ENCODE assay signal across 10 cellular contexts in the genomic region with DNA sequence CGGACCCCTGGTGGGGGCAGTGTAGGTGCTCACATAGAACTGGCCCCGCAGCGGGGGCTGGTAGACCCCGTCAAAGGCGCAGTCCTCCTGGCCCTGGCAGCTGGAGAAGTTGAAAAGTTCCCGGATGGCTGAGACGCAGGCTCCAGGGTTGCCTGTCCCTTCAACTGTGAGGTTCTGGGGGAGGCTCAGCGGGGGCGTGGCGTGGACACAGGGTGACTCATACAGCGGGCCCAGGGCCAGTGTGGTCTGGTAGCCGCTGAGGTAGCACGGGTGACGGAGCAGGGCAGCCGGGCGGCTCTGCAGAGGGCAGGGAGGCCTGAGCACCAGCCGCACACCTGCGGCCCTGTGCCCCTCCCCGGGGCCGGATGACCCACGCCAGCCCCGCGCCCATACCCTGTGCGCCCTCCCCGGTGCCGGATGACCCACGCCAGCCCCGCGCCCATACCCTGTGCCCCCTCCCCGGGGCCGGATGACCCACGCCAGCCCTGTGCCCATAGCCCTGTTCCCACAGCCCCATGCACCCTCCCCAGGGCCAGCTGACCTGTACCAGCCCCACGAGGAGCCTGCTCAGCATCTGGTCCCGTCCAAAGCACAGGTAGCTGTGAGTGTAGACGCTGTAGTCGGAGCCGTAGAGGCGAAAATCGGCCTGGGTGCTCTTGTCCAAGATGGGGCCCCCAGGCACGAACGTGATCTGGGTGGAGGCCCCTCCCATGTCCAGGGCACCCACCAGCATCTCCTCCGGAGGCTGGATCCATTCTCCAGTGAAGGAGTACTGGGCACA. TPM values are rescaled to one million over a fixed set of nuclear protein-coding genes. Genes with fewer than 3 reads are reported as not detected.
A peak's percentile ranks its signal among the peaks of the same experiment; 100 is the strongest.
DNase-seq lines count a peak whose midpoint lies in the region; ATAC-seq, FAIRE-seq and TF ChIP-seq lines count a peak whose summit lies in the region.
"Had no signal": no experiment of that assay in that cellular context is flagged by ENCODE, and none has a peak within 500 bp of the region (broad histone marks: within the 10 kb centered on the region; RNA-seq: fewer than 3 reads in every experiment).

No MANE protein-coding gene starts in this region.

- H2AK5ac ChIP-seq in H1 (ENCODE audit: low read depth, low read length), result no peak overlapping the region

- no peak overlapping the region for H3K14ac ChIP-seq in H1 (ENCODE audit: insufficient read length)

- no peak for TF ChIP-seq POLR2A in H1 (IDR thresholded peaks at IDR 0.05; ENCODE audit: control extremely low read depth in 1 of 2, low read depth in 2 of 2, low read length in 2 of 2)

- no peak overlapping the region for H2BK12ac ChIP-seq in H1 (ENCODE audit: low read depth, low read length)

- H2BK15ac ChIP-seq in H1 (ENCODE audit: low read length), result no peak overlapping the region

- intact Hi-C loops in activated T-helper 2 cell treated with anti-CD3 and anti-CD28 coated beads, Interferon-gamma antibody, Interleukin-2, Interleukin-4, amounts not matched to agents 10 μg/mL and 5 μg/mL and 100 μg/mL, durations not matched to agents 14 hours and 24 hours and 36 hours (cut with micrococcal nuclease), result no loop called here

- H3K27ac Mint-ChIP-seq in activated T-helper 2 cell treated with anti-CD3 and anti-CD28 coated beads, Interferon-gamma antibody, Interleukin-2, Interleukin-4, amounts not matched to agents 10 μg/mL and 5 μg/mL and 100 μg/mL, durations not matched to agents 14 hours and 24 hours and 36 hours, result no peak overlapping the region

- H3K36me3 Mint-ChIP-seq in activated T-helper 2 cell treated with anti-CD3 and anti-CD28 coated beads, Interferon-gamma antibody, Interleukin-2, Interleukin-4, amounts not matched to agents 10 μg/mL and 5 μg/mL and 100 μg/mL, durations not matched to agents 14 hours and 24 hours and 36 hours (ENCODE audit: low read depth), result no peaks in the 10 kb centered on the region

- H3K9me3 ChIP-seq in BE2C, result no peaks in the 10 kb centered on the region
- H3K9me3 ChIP-seq in H1 (ENCODE audit: insufficient read depth in 2 of 2, low read depth in 1 of 2, low read length in 1 of 2), result no peaks in the 10 kb centered on the region

- POLR2A ChIA-PET in H1 (lab: Charles Lee; ENCODE audit: partially characterized antibody), result interaction anchor here (1.2 to 1.8 kb wide), 3 partner anchors 10 to 13 kb away, joined by 3 to 8 read pairs (median 5); partner anchors contain the start of genes EXD3 and NOXA1

- 91% methylated on average over 39 of the region's 42 CpGs; no CpG with 5 or more reads in 1 of the 2 experiments for WGBS in H1 (ENCODE audit: extremely low coverage in 1 of 2, insufficient coverage in 1 of 2, insufficient read length in 1 of 2, insufficient replicate concordance in 2 of 2, low coverage in 1 of 2, low lambda C conversion rate in 2 of 2, missing lambda C conversion rate in 1 of 2), 2 experiments

- no peaks in the 10 kb centered on the region for H3K79me1 ChIP-seq in H1 (ENCODE audit: low read depth, low read length)

- TF ChIP-seq CTCF in BE2C (IDR thresholded peaks at IDR 0.05; ENCODE audit: low read depth, low read length) (no peak), H1 (IDR thresholded peaks at IDR 0.05; ENCODE audit: control extremely low read depth in 1 of 3, insufficient read depth in 1 of 3, low read depth in 1 of 3, low read length in 3 of 3) (no peak)

- no peaks in the 10 kb centered on the region for H3K27me3 ChIP-seq in BE2C
- H3K27me3 ChIP-seq in H1 (replicated peaks in 1 of 4; ENCODE audit: control insufficient read depth in 3 of 4, extremely low read depth in 1 of 4, insufficient read depth in 3 of 4, low read length in 3 of 4), result no peaks in the 10 kb centered on the region

- H2BK120ac ChIP-seq in H1 (replicated peaks; ENCODE audit: low read depth, low read length), result no peak overlapping the region

- no peak overlapping the region for H3K27ac ChIP-seq in H1 (ENCODE audit: low read depth, low read length)

- DNase-seq in BE2C (peak; percentile 89), NCI-H69 (lab: John Stamatoyannopoulos, UW) (peak; percentile 52), H1 (ENCODE audit: low read depth in 1 of 2, low spot score in 2 of 2) (no peak), non-pigmented ciliary epithelial cell (ENCODE audit: low read depth) (peak; percentile 43), hippocampal formation (lab: John Stamatoyannopoulos, UW) (no peak)
- DNase-seq in activated T-helper 2 cell treated with anti-CD3 and anti-CD28 coated beads, Interferon-gamma antibody, Interleukin-2, Interleukin-4, amounts not matched to agents 10 μg/mL and 5 μg/mL and 100 μg/mL, durations not matched to agents 14 hours and 24 hours and 36 hours (ENCODE audit: low spot score), result no peak
- DNase-seq: activated T-cell treated with anti-CD3 and anti-CD28 coated beads, Interleukin-2, amount 50 U/mL, for 4 hours had no signal

- no peak overlapping the region for H4K91ac ChIP-seq in H1 (replicated peaks; ENCODE audit: insufficient read length, low read length)

- H4K20me1 ChIP-seq in H1 (replicated peaks in 1 of 2; ENCODE audit: control insufficient read depth in 1 of 2, insufficient read depth in 2 of 2, low read length in 2 of 2), result no peaks in the 10 kb centered on the region

- H3K4me1 Mint-ChIP-seq in activated T-helper 2 cell treated with anti-CD3 and anti-CD28 coated beads, Interferon-gamma antibody, Interleukin-2, Interleukin-4, amounts not matched to agents 10 μg/mL and 5 μg/mL and 100 μg/mL, durations not matched to agents 14 hours and 24 hours and 36 hours (ENCODE audit: low read depth), result no peaks in the 10 kb centered on the region

- FAIRE-seq in H1 (lab: Jason Lieb, UNC), result no peak

- no peak overlapping the region for H3K9ac ChIP-seq in H1 (replicated peaks in 1 of 4; ENCODE audit: extremely low read depth in 1 of 4, low read depth in 3 of 4, low read length in 3 of 4)

- ATAC-seq in HG03280 (IDR thresholded peaks at IDR 0.05; ENCODE audit: unreplicated experiment) (no peak), HG02763 (IDR thresholded peaks at IDR 0.05; ENCODE audit: unreplicated experiment) (no peak)
- ATAC-seq: activated T-cell treated with anti-CD3 and anti-CD28 coated beads, Interleukin-2, amount 50 U/mL, for 4 hours had no signal

- H3K4me2 ChIP-seq in H1 (ENCODE audit: insufficient read depth in 1 of 2, low read depth in 2 of 2, low read length in 2 of 2), result no peak overlapping the region

- no peak overlapping the region for H3K4me3 Mint-ChIP-seq in activated T-helper 2 cell treated with anti-CD3 and anti-CD28 coated beads, Interferon-gamma antibody, Interleukin-2, Interleukin-4, amounts not matched to agents 10 μg/mL and 5 μg/mL and 100 μg/mL, durations not matched to agents 14 hours and 24 hours and 36 hours (ENCODE audit: low read depth)
- H3K4me3 Mint-ChIP-seq: activated T-cell treated with anti-CD3 and anti-CD28 coated beads, Interleukin-2, amount 50 U/mL, for 4 hours had no signal

- no peak for TF ChIP-seq RAD21 in H1 (IDR thresholded peaks at IDR 0.05 in 1 of 2, conservative IDR thresholded peaks at IDR 0.05 in 1 of 2; ENCODE audit: low read depth in 2 of 2, low read length in 2 of 2)

- no peak overlapping the region for H2BK20ac ChIP-seq in H1 (ENCODE audit: low read length)

- H3K9me3 Mint-ChIP-seq in activated T-helper 2 cell treated with anti-CD3 and anti-CD28 coated beads, Interferon-gamma antibody, Interleukin-2, Interleukin-4, amounts not matched to agents 10 μg/mL and 5 μg/mL and 100 μg/mL, durations not matched to agents 14 hours and 24 hours and 36 hours, result no peaks in the 10 kb centered on the region
- H3K9me3 Mint-ChIP-seq: activated T-cell treated with anti-CD3 and anti-CD28 coated beads, Interleukin-2, amount 50 U/mL, for 4 hours had no signal

- TF ChIP-seq EP300 in H1 (IDR thresholded peaks at IDR 0.05; ENCODE audit: borderline replicate concordance in 1 of 2, low read depth in 2 of 2, low read length in 2 of 2), result no peak

- H3K56ac ChIP-seq in H1 (replicated peaks; ENCODE audit: insufficient read length, low read depth, low read length), result no peak overlapping the region

- H3K36me3 ChIP-seq in BE2C (no peaks in the 10 kb centered on the region), H1 (ENCODE audit: control insufficient read depth in 2 of 4, insufficient read depth in 4 of 4, low read length in 3 of 4) (no peaks in the 10 kb centered on the region)

- no peaks in the 10 kb centered on the region for H3K79me2 ChIP-seq in H1 (ENCODE audit: control insufficient read depth in 1 of 2, insufficient read depth in 2 of 2, low read length in 2 of 2)

- H3K18ac ChIP-seq in H1 (ENCODE audit: extremely low read depth, low read length), result no peak overlapping the region

- H3K4ac ChIP-seq in H1 (replicated peaks; ENCODE audit: insufficient read length, low read depth, low read length), result no peak overlapping the region

- H3K4me1 ChIP-seq in BE2C (peaks cover 9% of the 10 kb centered on the region), H1 (replicated peaks in 1 of 4; ENCODE audit: control insufficient read depth in 3 of 4, insufficient read depth in 4 of 4, low read length in 3 of 4) (no peaks in the 10 kb centered on the region)

- no peak overlapping the region for H4K5ac ChIP-seq in H1 (ENCODE audit: insufficient read length, low read depth, low read length)

- H3K23me2 ChIP-seq in H1 (ENCODE audit: low read depth, low read length), result no peaks in the 10 kb centered on the region

- H3K4me3 ChIP-seq in BE2C (ENCODE audit: low read depth, low read length), result no peak overlapping the region
- H3K4me3 ChIP-seq in H1 (ENCODE audit: extremely low read depth in 1 of 4, insufficient read depth in 2 of 4, low read depth in 3 of 4, low read length in 4 of 4), result no peak overlapping the region

- CTCF ChIA-PET in H1 (lab: Charles Lee; ENCODE audit: partially characterized antibody), result interaction anchor here (1.0 to 2.0 kb wide), 6 partner anchors 9 to 149 kb away, joined by 3 to 8 read pairs (median 4); partner anchors contain the start of genes EXD3, NOXA1 and NRARP

- no peak overlapping the region for H3K23ac ChIP-seq in H1 (ENCODE audit: insufficient read length)

- H3K27me3 Mint-ChIP-seq in activated T-helper 2 cell treated with anti-CD3 and anti-CD28 coated beads, Interferon-gamma antibody, Interleukin-2, Interleukin-4, amounts not matched to agents 10 μg/mL and 5 μg/mL and 100 μg/mL, durations not matched to agents 14 hours and 24 hours and 36 hours (ENCODE audit: low read depth), result no peaks in the 10 kb centered on the region

- no peak overlapping the region for H2BK5ac ChIP-seq in H1 (ENCODE audit: low read depth, low read length)

- peak overlapping the region; percentile 5; the same call in 1 of the 2 replicates for H4K8ac ChIP-seq in H1 (ENCODE audit: extremely low read depth, insufficient read depth, low read length)

- H2AFZ ChIP-seq in H1 (ENCODE audit: low read length), result no peak overlapping the region

RNA-seq across cellular contexts. Expression of gene ENTPD8, which starts 5.0 kb away (rescaled TPM):
- polyA plus RNA-seq in BE2C (2012; ENCODE audit: insufficient read depth, insufficient read length, low read depth), result 0.20 TPM
- total RNA-seq in H1 (2021; fragmentation: NEBNext Ultra II Directional; extraction: Animal tissue kit (Norgen Biotek cat#: 25700)), result 0.33 and 0.48 TPM in 2 replicates
- 0.51 and 1.1 TPM in 2 replicates for polyA plus RNA-seq in H1 (2011; rRNA removed)
- 0.69 TPM for polyA plus RNA-seq in H1 (2011; cell fraction: cytosol; rRNA removed)
- 6.1 TPM for polyA plus RNA-seq in H1 (2011; cell fraction: nucleus; rRNA removed)
- polyA plus RNA-seq in H1 (2012, experiment 1 of 2), result 0.39 to 1.0 TPM (median 0.86 TPM) in 4 replicates
- polyA plus RNA-seq in H1 (2012, experiment 2 of 2), result 0.30 TPM
- polyA plus RNA-seq in H1 (2013, experiment 1 of 2), result 0.45 TPM
- polyA plus RNA-seq in H1 (2013, experiment 2 of 2), result 0.40 TPM
- 0.12 TPM in 1 of 2 replicates, not detected in the other for polyA minus RNA-seq in H1 (2011; rRNA and poly(A)+ RNA removed)
- not detected for polyA minus RNA-seq in H1 (2011; cell fraction: cytosol; rRNA and poly(A)+ RNA removed)
- polyA minus RNA-seq in H1 (2011; cell fraction: nucleus; rRNA and poly(A)+ RNA removed), result 0.40 TPM
- total RNA-seq in activated T-helper 2 cell treated with anti-CD3 and anti-CD28 coated beads, Interferon-gamma antibody, Interleukin-2, Interleukin-4, amounts not matched to agents 10 μg/mL and 5 μg/mL and 100 μg/mL, durations not matched to agents 14 hours and 24 hours and 36 hours, result not detected in 2 replicates
- total RNA-seq: activated T-cell treated with anti-CD3 and anti-CD28 coated beads, Interleukin-2, amount 50 U/mL, for 4 hours; lower leg skin had no signal

RNA-seq across cellular contexts. Expression of gene NOXA1, which starts 13.0 kb away (rescaled TPM):
- not detected for polyA plus RNA-seq in BE2C (2012; ENCODE audit: insufficient read depth, insufficient read length, low read depth)
- 0.34 and 0.55 TPM in 2 replicates for total RNA-seq in H1 (2021; fragmentation: NEBNext Ultra II Directional; extraction: Animal tissue kit (Norgen Biotek cat#: 25700))
- 0.91 and 1.5 TPM in 2 replicates for polyA plus RNA-seq in H1 (2011; rRNA removed)
- polyA plus RNA-seq in H1 (2011; cell fraction: cytosol; rRNA removed), result 1.3 TPM
- polyA plus RNA-seq in H1 (2011; cell fraction: nucleus; rRNA removed), result 4.7 TPM
- polyA plus RNA-seq in H1 (2012, experiment 1 of 2), result 0.41 to 1.2 TPM (median 0.88 TPM) in 4 replicates
- polyA plus RNA-seq in H1 (2012, experiment 2 of 2), result 0.25 TPM
- polyA plus RNA-seq in H1 (2013, experiment 1 of 2), result 0.53 TPM
- polyA plus RNA-seq in H1 (2013, experiment 2 of 2), result 0.44 TPM
- not detected in 2 replicates for polyA minus RNA-seq in H1 (2011; rRNA and poly(A)+ RNA removed)
- polyA minus RNA-seq in H1 (2011; cell fraction: cytosol; rRNA and poly(A)+ RNA removed), result 0.81 TPM
- polyA minus RNA-seq in H1 (2011; cell fraction: nucleus; rRNA and poly(A)+ RNA removed), result 1.5 TPM
- 0.39 and 0.46 TPM in 2 replicates for total RNA-seq in activated T-helper 2 cell treated with anti-CD3 and anti-CD28 coated beads, Interferon-gamma antibody, Interleukin-2, Interleukin-4, amounts not matched to agents 10 μg/mL and 5 μg/mL and 100 μg/mL, durations not matched to agents 14 hours and 24 hours and 36 hours

RNA-seq across cellular contexts. Expression of gene EXD3, which starts 13.2 kb away (rescaled TPM):
- 22.0 TPM for polyA plus RNA-seq in BE2C (2012; ENCODE audit: insufficient read depth, insufficient read length, low read depth)
- 7.0 and 7.2 TPM in 2 replicates for total RNA-seq in H1 (2021; fragmentation: NEBNext Ultra II Directional; extraction: Animal tissue kit (Norgen Biotek cat#: 25700))
- 9.4 and 12.7 TPM in 2 replicates for polyA plus RNA-seq in H1 (2011; rRNA removed)
- polyA plus RNA-seq in H1 (2011; cell fraction: cytosol; rRNA removed), result 11.1 TPM
- polyA plus RNA-seq in H1 (2011; cell fraction: nucleus; rRNA removed), result 40.6 TPM
- 4.4 to 11.7 TPM (median 10.6 TPM) in 4 replicates for polyA plus RNA-seq in H1 (2012, experiment 1 of 2)
- polyA plus RNA-seq in H1 (2012, experiment 2 of 2), result 6.7 TPM
- polyA plus RNA-seq in H1 (2013, experiment 1 of 2), result 5.3 TPM
- polyA plus RNA-seq in H1 (2013, experiment 2 of 2), result 4.9 TPM
- polyA minus RNA-seq in H1 (2011; rRNA and poly(A)+ RNA removed), result 2.7 and 6.9 TPM in 2 replicates
- polyA minus RNA-seq in H1 (2011; cell fraction: cytosol; rRNA and poly(A)+ RNA removed), result 6.4 TPM
- polyA minus RNA-seq in H1 (2011; cell fraction: nucleus; rRNA and poly(A)+ RNA removed), result 11.7 TPM
- 6.8 and 8.0 TPM in 2 replicates for total RNA-seq in activated T-helper 2 cell treated with anti-CD3 and anti-CD28 coated beads, Interferon-gamma antibody, Interleukin-2, Interleukin-4, amounts not matched to agents 10 μg/mL and 5 μg/mL and 100 μg/mL, durations not matched to agents 14 hours and 24 hours and 36 hours

RNA-seq across cellular contexts. Expression of gene NSMF, which starts 23.0 kb away (rescaled TPM):
- 457 TPM for polyA plus RNA-seq in BE2C (2012; ENCODE audit: insufficient read depth, insufficient read length, low read depth)
- 55.5 and 56.7 TPM in 2 replicates for total RNA-seq in H1 (2021; fragmentation: NEBNext Ultra II Directional; extraction: Animal tissue kit (Norgen Biotek cat#: 25700))
- 65.1 and 90.8 TPM in 2 replicates for polyA plus RNA-seq in H1 (2011; rRNA removed)
- polyA plus RNA-seq in H1 (2011; cell fraction: cytosol; rRNA removed), result 65.8 TPM
- polyA plus RNA-seq in H1 (2011; cell fraction: nucleus; rRNA removed), result 223 TPM
- polyA plus RNA-seq in H1 (2012, experiment 1 of 2), result 31.7 to 60.6 TPM (median 47.9 TPM) in 4 replicates
- 42.0 TPM for polyA plus RNA-seq in H1 (2012, experiment 2 of 2)
- polyA plus RNA-seq in H1 (2013, experiment 1 of 2), result 39.5 TPM
- polyA plus RNA-seq in H1 (2013, experiment 2 of 2), result 37.5 TPM
- 23.1 and 28.8 TPM in 2 replicates for polyA minus RNA-seq in H1 (2011; rRNA and poly(A)+ RNA removed)
- polyA minus RNA-seq in H1 (2011; cell fraction: cytosol; rRNA and poly(A)+ RNA removed), result 32.0 TPM
- 41.2 TPM for polyA minus RNA-seq in H1 (2011; cell fraction: nucleus; rRNA and poly(A)+ RNA removed)
- 56.1 and 57.6 TPM in 2 replicates for total RNA-seq in activated T-helper 2 cell treated with anti-CD3 and anti-CD28 coated beads, Interferon-gamma antibody, Interleukin-2, Interleukin-4, amounts not matched to agents 10 μg/mL and 5 μg/mL and 100 μg/mL, durations not matched to agents 14 hours and 24 hours and 36 hours

Comparison
In these comparisons a context has a peak if more than half of its experiments do, and no peak if none do; other contexts are left out.
1. DNase-seq: peak in BE2C (single experiment), NCI-H69 (single experiment) and non-pigmented ciliary epithelial cell (single experiment); none in H1 (0 of 2), hippocampal formation (0 of 2) and activated T-helper 2 cell treated with anti-CD3 and anti-CD28 coated beads, Interferon-gamma antibody, Interleukin-2, Interleukin-4, amounts not matched to agents 10 μg/mL and 5 μg/mL and 100 μg/mL, durations not matched to agents 14 hours and 24 hours and 36 hours (single experiment).